22 cellular contexts compared by ENCODE assay signal in the genomic region with DNA sequence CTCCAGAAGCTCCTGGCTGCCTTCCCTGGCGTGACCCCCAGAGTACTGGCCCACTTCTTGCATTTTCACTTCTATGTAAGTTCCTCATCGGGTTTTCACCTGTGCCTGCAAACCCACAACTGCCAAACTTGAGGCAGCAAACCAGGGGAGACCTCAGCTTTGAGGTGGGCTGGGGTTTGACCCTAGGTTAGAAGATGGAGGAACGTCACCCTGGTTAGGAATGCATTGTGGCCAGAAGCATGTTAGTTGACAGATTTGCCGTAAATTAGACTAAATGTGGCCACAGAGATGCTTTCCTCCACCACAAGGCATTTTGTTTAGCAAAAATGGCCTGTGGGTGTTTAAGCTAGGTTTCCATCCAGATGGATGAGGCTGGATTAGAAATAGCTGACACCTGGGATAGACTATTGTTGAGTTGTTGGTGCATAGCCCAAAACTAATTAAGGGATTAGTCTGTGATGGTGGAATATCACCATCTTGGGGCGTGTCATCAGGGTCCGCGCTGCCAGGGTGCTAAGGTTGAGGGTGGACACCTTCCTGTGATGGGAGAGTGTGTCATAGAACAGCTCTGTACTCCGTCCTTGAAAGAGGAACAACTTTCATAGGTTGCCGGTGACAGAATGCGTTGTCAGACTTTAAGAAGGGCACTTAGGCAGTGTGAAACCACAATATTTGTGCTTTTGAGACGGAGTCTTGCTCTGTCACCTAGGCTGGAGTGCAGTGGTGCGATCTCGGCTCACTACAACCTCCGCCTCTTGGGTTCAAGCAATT. TPM values are rescaled to one million over a fixed set of nuclear protein-coding genes. Genes with fewer than 3 reads are reported as not detected.
A peak's percentile ranks its signal among the peaks of the same experiment; 100 is the strongest.
DNase-seq lines count a peak whose midpoint lies in the region; FAIRE-seq and TF ChIP-seq lines count a peak whose summit lies in the region.
"Had no signal": no experiment of that assay in that cellular context is flagged by ENCODE, and none has a peak within 500 bp of the region (broad histone marks: within the 10 kb centered on the region; RNA-seq: fewer than 3 reads in every experiment).

No MANE protein-coding gene starts in this region.

- no peak overlapping the region for H3K27ac Mint-ChIP-seq in Caco-2 (ENCODE audit: unreplicated experiment)
- H3K27ac Mint-ChIP-seq: HFFc6, neural progenitor cell had no signal

- H3K9ac ChIP-seq in endothelial cell of umbilical vein (replicated peaks; ENCODE audit: extremely low read depth, insufficient read depth, low read length), result no peak overlapping the region
- H3K9ac ChIP-seq: neural progenitor cell had no signal

- CTCF ChIA-PET in Caco-2 (lab: Charles Lee) (no interaction called here), endothelial cell of umbilical vein (lab: Charles Lee) (interaction anchor here (1.2 kb wide), 1 partner anchor 47 kb away, joined by 7 read pairs; no protein-coding TSS in a partner anchor)

- H2AFZ ChIP-seq in endothelial cell of umbilical vein (ENCODE audit: low read depth, low read length), result no peak overlapping the region
- H2AFZ ChIP-seq: neural progenitor cell had no signal

- dilution Hi-C loops in endothelial cell of umbilical vein (cut with MboI; ENCODE audit: extremely low pct_ligation_motif_present, low sequenced_read_pairs), result no loop called here

- H3K36me3 ChIP-seq in Caco-2 (ENCODE audit: control insufficient read depth, insufficient read depth, low read length) (no peaks in the 10 kb centered on the region; the same call in 1 of the 2 replicates), endothelial cell of umbilical vein (ENCODE audit: control insufficient read depth in 2 of 2, extremely low read depth in 1 of 2, insufficient read depth in 2 of 2, low read length in 2 of 2) (peaks cover 23 to 25% of the 10 kb centered on the region in 2 experiments)

- H3K9me3 ChIP-seq in Caco-2 (no peaks in the 10 kb centered on the region), endothelial cell of umbilical vein (replicated peaks; ENCODE audit: control insufficient read depth, insufficient read depth, low read length) (no peaks in the 10 kb centered on the region)
- H3K9me3 ChIP-seq: body of pancreas, left ventricle myocardium inferior, MG63, prostate gland, thoracic aorta had no signal

- H3K79me2 ChIP-seq in endothelial cell of umbilical vein (ENCODE audit: control insufficient read depth, insufficient read depth, low read length), result peaks cover 55% of the 10 kb centered on the region

- H3K27ac ChIP-seq in endothelial cell of umbilical vein (ENCODE audit: insufficient read depth, low read depth, low read length), result no peak overlapping the region
- H3K27ac ChIP-seq: body of pancreas, left ventricle myocardium inferior, neural progenitor cell, prostate gland, thoracic aorta had no signal

- no peak for TF ChIP-seq POLR2A in endothelial cell of umbilical vein (IDR thresholded peaks at IDR 0.05; ENCODE audit: low read depth, low read length)

- no peak for FAIRE-seq in endothelial cell of umbilical vein (lab: Jason Lieb, UNC)

- peaks cover 16% of the 10 kb centered on the region for H3K4me1 Mint-ChIP-seq in Caco-2 (ENCODE audit: low read depth, unreplicated experiment)

- no peak overlapping the region for H3K4me3 ChIP-seq in Caco-2 (ENCODE audit: low read depth, low read length)
- H3K4me3 ChIP-seq in endothelial cell of umbilical vein (replicated peaks in 1 of 3; ENCODE audit: insufficient read depth in 1 of 3, low read depth in 1 of 3, low read length in 3 of 3), result no peak overlapping the region
- H3K4me3 ChIP-seq: body of pancreas, left ventricle myocardium inferior, MG63, neural progenitor cell, prostate gland, thoracic aorta had no signal

- no peak overlapping the region for H3K4me3 Mint-ChIP-seq in Caco-2 (ENCODE audit: unreplicated experiment)
- H3K4me3 Mint-ChIP-seq: activated CD8-positive, alpha-beta memory T cell treated with anti-CD3 and anti-CD28 coated beads, Interleukin-2, amount 10 ng/mL, durations not matched to agents 7 days and 5 days; HFFc6; T-cell had no signal

- H3K9me1 ChIP-seq in endothelial cell of umbilical vein (replicated peaks; ENCODE audit: control insufficient read depth, extremely low read depth, insufficient read depth, low read length), result no peaks in the 10 kb centered on the region

- no peaks in the 10 kb centered on the region for H3K9me3 Mint-ChIP-seq in Caco-2 (ENCODE audit: unreplicated experiment)
- H3K9me3 Mint-ChIP-seq: HFFc6, neural progenitor cell, T-cell had no signal

- intact Hi-C loops in Caco-2 (cut with micrococcal nuclease; ENCODE audit: unreplicated experiment), result loop anchor here (10.0 kb wide), 1 partner anchor 76 kb away; a partner anchor contains a TSS
- intact Hi-C loops in endothelial cell of umbilical vein (cut with micrococcal nuclease), result loop anchor here (5.0 kb wide), 1 partner anchor 38 kb away; a partner anchor contains a TSS

- POLR2A ChIA-PET in Caco-2 (lab: Charles Lee), result no interaction called here
- POLR2A ChIA-PET in endothelial cell of umbilical vein (lab: Charles Lee), result no interaction called here

- no peaks in the 10 kb centered on the region for H4K20me1 ChIP-seq in endothelial cell of umbilical vein (replicated peaks; ENCODE audit: control insufficient read depth, extremely low read depth, insufficient read depth, low read length)

- no peak overlapping the region for H3K4me2 ChIP-seq in endothelial cell of umbilical vein (ENCODE audit: insufficient read depth, low read length)
- H3K4me2 ChIP-seq: neural progenitor cell had no signal

- H3K36me3 Mint-ChIP-seq in Caco-2 (ENCODE audit: insufficient read depth, unreplicated experiment), result peaks cover 37% of the 10 kb centered on the region

- DNase-seq in Caco-2 (no peak), MV-4-11 (lab: John Stamatoyannopoulos, UW) (peak; percentile 35), endothelial cell of umbilical vein (ENCODE audit: low read depth, low spot score) (no peak), globus pallidus (ENCODE audit: low spot score) (no peak), KG1 (lab: John Stamatoyannopoulos, UW) (no peak)
- no peak for DNase-seq in effector CD8-positive, alpha-beta T cell (lab: John Stamatoyannopoulos, UW)
- DNase-seq: ACHN; activated CD4-positive, alpha-beta T cell treated with anti-CD3 and anti-CD28 coated beads for 4 hours; activated CD8-positive, alpha-beta memory T cell treated with anti-CD3 and anti-CD28 coated beads, Interleukin-2, amount 10 ng/mL, durations not matched to agents 7 days and 5 days; body of pancreas; C1 segment of cervical spinal cord; cortex of kidney; HFFc6; left ventricle myocardium inferior; MG63; NCI-H2171 treated with DMSO at 0.1 percent for 48 hours; OCI-M1; stimulated activated naive CD4-positive, alpha-beta T cell had no signal

- no peaks in the 10 kb centered on the region for H3K27me3 Mint-ChIP-seq in Caco-2 (ENCODE audit: insufficient read depth, unreplicated experiment)
- H3K27me3 Mint-ChIP-seq: activated CD8-positive, alpha-beta memory T cell treated with anti-CD3 and anti-CD28 coated beads, Interleukin-2, amount 10 ng/mL, durations not matched to agents 7 days and 5 days; T-cell had no signal

- H3K27me3 ChIP-seq in Caco-2 (replicated peaks; ENCODE audit: control insufficient read depth, insufficient read depth, low read length), result no peaks in the 10 kb centered on the region
- no peaks in the 10 kb centered on the region for H3K27me3 ChIP-seq in endothelial cell of umbilical vein (ENCODE audit: control insufficient read depth in 2 of 2, insufficient read depth in 2 of 2, low read length in 2 of 2)
- H3K27me3 ChIP-seq: body of pancreas, MG63, neural progenitor cell had no signal

- BruUV-seq in Caco-2 (replicated peaks; lab: Mats Ljungman, UMichigan) (TSS peak; percentile 19), endothelial cell of umbilical vein (replicated peaks; lab: Mats Ljungman, UMichigan) (TSS peak; percentile 2)

- H3K4me1 ChIP-seq in Caco-2, result peaks cover 24% of the 10 kb centered on the region
- peaks cover 17% of the 10 kb centered on the region for H3K4me1 ChIP-seq in endothelial cell of umbilical vein (ENCODE audit: control insufficient read depth, extremely low read depth, insufficient read depth, low read length)
- H3K4me1 ChIP-seq: prostate gland had no signal

- TF ChIP-seq CTCF in Caco-2 (IDR thresholded peaks at IDR 0.05; ENCODE audit: insufficient read depth in 1 of 2, low read depth in 1 of 2, low read length in 1 of 2, severe bottlenecking in 1 of 2, unreplicated experiment in 1 of 2), result no peak
- no peak for TF ChIP-seq CTCF in endothelial cell of umbilical vein (IDR thresholded peaks at IDR 0.05; ENCODE audit: extremely low read depth in 1 of 2, insufficient read depth in 1 of 2, low read depth in 1 of 2, low read length in 2 of 2)

RNA-seq across cellular contexts. Expression of a gene that starts 3.6 kb away (rescaled TPM):
- total RNA-seq in Caco-2 (2022), result 61.1 and 62.2 TPM in 2 replicates
- total RNA-seq in endothelial cell of umbilical vein, result 153 and 156 TPM in 2 replicates
- 178 and 196 TPM in 2 replicates for polyA plus RNA-seq in endothelial cell of umbilical vein
- polyA plus RNA-seq in endothelial cell of umbilical vein (2011; cell fraction: cytosol; rRNA removed), result 62.7 and 82.4 TPM in 2 replicates
- 1,069 and 1,072 TPM in 2 replicates for polyA plus RNA-seq in endothelial cell of umbilical vein (2011; cell fraction: nucleus; rRNA removed)
- polyA plus RNA-seq in endothelial cell of umbilical vein (2012), result 71.1 and 91.6 TPM in 2 replicates
- polyA minus RNA-seq in endothelial cell of umbilical vein, result 199 and 229 TPM in 2 replicates
- 8.1 TPM for polyA minus RNA-seq in endothelial cell of umbilical vein (2011; cell fraction: cytosol; rRNA and poly(A)+ RNA removed)
- 243 and 248 TPM in 2 replicates for polyA minus RNA-seq in endothelial cell of umbilical vein (2011; cell fraction: nucleus; rRNA and poly(A)+ RNA removed)

RNA-seq across cellular contexts. Expression of a gene that starts 5.1 kb away (rescaled TPM):
- total RNA-seq in Caco-2 (2022) (36.1 and 40.5 TPM in 2 replicates), endothelial cell of umbilical vein (not detected in 2 replicates)
- 0.12 TPM in 1 of 2 replicates, not detected in the other for polyA plus RNA-seq in endothelial cell of umbilical vein
- polyA plus RNA-seq in endothelial cell of umbilical vein (2011; cell fraction: cytosol; rRNA removed), result 0.18 TPM in 2 replicates
- polyA plus RNA-seq in endothelial cell of umbilical vein (2011; cell fraction: nucleus; rRNA removed), result not detected in 2 replicates
- polyA plus RNA-seq in endothelial cell of umbilical vein (2012), result not detected in 2 replicates
- polyA minus RNA-seq in endothelial cell of umbilical vein, result not detected in 2 replicates
- 3.5 TPM for polyA minus RNA-seq in endothelial cell of umbilical vein (2011; cell fraction: cytosol; rRNA and poly(A)+ RNA removed)
- polyA minus RNA-seq in endothelial cell of umbilical vein (2011; cell fraction: nucleus; rRNA and poly(A)+ RNA removed), result not detected in 2 replicates

RNA-seq across cellular contexts. Expression of a gene that starts 14.1 kb away (rescaled TPM):
- 0.28 and 0.32 TPM in 2 replicates for total RNA-seq in Caco-2 (2022)
- 22.6 and 24.6 TPM in 2 replicates for total RNA-seq in endothelial cell of umbilical vein
- 27.9 and 34.0 TPM in 2 replicates for polyA plus RNA-seq in endothelial cell of umbilical vein
- polyA plus RNA-seq in endothelial cell of umbilical vein (2011; cell fraction: cytosol; rRNA removed), result 16.3 TPM in 2 replicates
- polyA plus RNA-seq in endothelial cell of umbilical vein (2011; cell fraction: nucleus; rRNA removed), result 21.3 and 22.0 TPM in 2 replicates
- polyA plus RNA-seq in endothelial cell of umbilical vein (2012), result 3.1 and 6.5 TPM in 2 replicates
- 16.8 and 22.5 TPM in 2 replicates for polyA minus RNA-seq in endothelial cell of umbilical vein
- polyA minus RNA-seq in endothelial cell of umbilical vein (2011; cell fraction: cytosol; rRNA and poly(A)+ RNA removed), result 1.3 TPM
- 9.9 and 11.0 TPM in 2 replicates for polyA minus RNA-seq in endothelial cell of umbilical vein (2011; cell fraction: nucleus; rRNA and poly(A)+ RNA removed)
- total RNA-seq: HFFc6 had no signal

RNA-seq across cellular contexts. Expression of a gene that starts 36.2 kb away (rescaled TPM):
- total RNA-seq in Caco-2 (2022) (0.39 and 0.63 TPM in 2 replicates), endothelial cell of umbilical vein (340 and 369 TPM in 2 replicates)
- polyA plus RNA-seq in endothelial cell of umbilical vein, result 369 and 413 TPM in 2 replicates
- 195 and 214 TPM in 2 replicates for polyA plus RNA-seq in endothelial cell of umbilical vein (2011; cell fraction: cytosol; rRNA removed)
- polyA plus RNA-seq in endothelial cell of umbilical vein (2011; cell fraction: nucleus; rRNA removed), result 2,566 and 2,674 TPM in 2 replicates
- 262 and 312 TPM in 2 replicates for polyA plus RNA-seq in endothelial cell of umbilical vein (2012)
- polyA minus RNA-seq in endothelial cell of umbilical vein, result 291 and 381 TPM in 2 replicates
- polyA minus RNA-seq in endothelial cell of umbilical vein (2011; cell fraction: cytosol; rRNA and poly(A)+ RNA removed), result not detected
- 622 and 778 TPM in 2 replicates for polyA minus RNA-seq in endothelial cell of umbilical vein (2011; cell fraction: nucleus; rRNA and poly(A)+ RNA removed)
- total RNA-seq: activated CD8-positive, alpha-beta memory T cell treated with anti-CD3 and anti-CD28 coated beads, Interleukin-2, amount 10 ng/mL, durations not matched to agents 7 days and 5 days; HFFc6 had no signal

RNA-seq across cellular contexts. Expression of a gene that starts 48.5 kb away (rescaled TPM):
- total RNA-seq in Caco-2 (2022), result 2.4 and 4.1 TPM in 2 replicates
- total RNA-seq in endothelial cell of umbilical vein, result 6.5 and 7.8 TPM in 2 replicates
- polyA plus RNA-seq in endothelial cell of umbilical vein, result 3.0 and 4.6 TPM in 2 replicates
- polyA plus RNA-seq in endothelial cell of umbilical vein (2011; cell fraction: cytosol; rRNA removed), result 3.7 and 5.1 TPM in 2 replicates
- 17.9 and 23.4 TPM in 2 replicates for polyA plus RNA-seq in endothelial cell of umbilical vein (2011; cell fraction: nucleus; rRNA removed)
- 3.1 and 5.5 TPM in 2 replicates for polyA plus RNA-seq in endothelial cell of umbilical vein (2012)
- polyA minus RNA-seq in endothelial cell of umbilical vein, result 6.5 and 9.9 TPM in 2 replicates
- 2.0 TPM for polyA minus RNA-seq in endothelial cell of umbilical vein (2011; cell fraction: cytosol; rRNA and poly(A)+ RNA removed)
- polyA minus RNA-seq in endothelial cell of umbilical vein (2011; cell fraction: nucleus; rRNA and poly(A)+ RNA removed), result 7.5 and 10.9 TPM in 2 replicates

Comparison
In these comparisons a context has a peak if more than half of its experiments do, and no peak if none do; other contexts are left out.
1. RNA of a gene that starts 5.1 kb away (total RNA-seq): 36.1 to 40.5 TPM in Caco-2; not detected in endothelial cell of umbilical vein; every median in the first group is over 10 times any median in the second.
2. RNA of a gene that starts 14.1 kb away (total RNA-seq): 22.6 to 24.6 TPM in endothelial cell of umbilical vein; 0.28 to 0.32 TPM in Caco-2; every median in the first group is over 10 times any median in the second.